In the genomic region with DNA sequence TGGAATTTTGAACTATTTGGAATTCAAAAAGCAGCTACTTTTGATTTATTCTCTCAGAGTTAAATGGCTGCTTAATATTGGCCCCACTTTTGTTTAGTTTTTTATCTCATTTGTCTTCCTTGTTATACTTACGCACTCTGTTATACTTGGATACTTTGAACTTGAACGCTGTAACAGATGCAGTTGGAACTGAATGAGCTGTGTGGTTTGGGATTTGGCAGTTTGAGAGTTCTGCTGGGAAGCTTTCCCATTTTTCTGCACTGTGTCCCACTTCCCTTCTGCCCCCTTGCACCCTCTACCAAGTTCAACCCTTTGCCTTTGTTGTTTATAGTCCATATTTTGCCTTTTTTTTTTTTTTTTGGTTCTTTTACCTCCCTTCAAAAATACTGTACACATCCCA, we compare ENCODE assay signal across 14 cellular contexts. TPM values are rescaled to one million over a fixed set of nuclear protein-coding genes. Genes with fewer than 3 reads are reported as not detected.
DNase-seq lines count a peak whose midpoint lies in the region; ATAC-seq, FAIRE-seq and TF ChIP-seq lines count a peak whose summit lies in the region.
"Had no signal": no experiment of that assay in that cellular context is flagged by ENCODE, and none has a peak within 500 bp of the region (broad histone marks: within the 10 kb centered on the region; RNA-seq: fewer than 3 reads in every experiment).

No MANE protein-coding gene starts in this region.

- H2BK15ac ChIP-seq in IMR-90 (ENCODE audit: low read depth, low read length) (no peak overlapping the region), mesenchymal stem cell (ENCODE audit: low read depth, poor library complexity, severe bottlenecking) (no peak overlapping the region)

- H2AK5ac ChIP-seq in IMR-90 (ENCODE audit: low read depth, low read length) (no peak overlapping the region), mesenchymal stem cell (ENCODE audit: low read length, severe bottlenecking) (no peak overlapping the region)

- dilution Hi-C loops in IMR-90 (cut with HindIII; ENCODE audit: low sequenced_read_pairs, unreplicated experiment) = no loop called here

- H3K9ac ChIP-seq in IMR-90 (ENCODE audit: low read depth, low read length) (peak overlapping the region; percentile 79), duodenal mucosa (ENCODE audit: low read depth in 1 of 2, low read length in 2 of 2) (peak overlapping the region in 1 of 2 donors; percentile 12), mesenchymal stem cell (ENCODE audit: low read length) (peak overlapping the region; percentile 89)

- no peak overlapping the region for H2BK12ac ChIP-seq in mesenchymal stem cell (ENCODE audit: low read length in 2 of 2)

- H2BK5ac ChIP-seq in IMR-90 (ENCODE audit: low read depth, low read length, poor library complexity, severe bottlenecking) = peak overlapping the region; percentile 58
- H2BK5ac ChIP-seq in mesenchymal stem cell (ENCODE audit: low read depth, low read length, poor library complexity, severe bottlenecking) = no peak overlapping the region

- WGBS in IMR-90 (ENCODE audit: extremely low coverage in 2 of 2, insufficient read length in 1 of 2), 2 experiments = no CpG with 5 or more reads among the region's 2 CpGs
- no CpG with 5 or more reads among the region's 2 CpGs for WGBS in mesenchymal stem cell
- 17 to 39% (median 21%) methylated on average over 2 of the region's 2 CpGs for WGBS in small intestine, 3 donors

- CTCF ChIA-PET in IMR-90 (lab: Yijun Ruan, JAX) = interaction anchor here (0.7 to 1.2 kb wide), 3 partner anchors 46 to 113 kb away, joined by 3 read pairs; no protein-coding TSS in a partner anchor

- H3K14ac ChIP-seq in IMR-90 (replicated peaks; ENCODE audit: low read depth, low read length) (peak overlapping the region; percentile 50; the same call in 1 of the 2 replicates), mesenchymal stem cell (ENCODE audit: low read length in 2 of 2) (no peak overlapping the region)

- H3K4me3 ChIP-seq in IMR-90 (ENCODE audit: insufficient read depth, low read depth, low read length) = peak overlapping the region; percentile 98
- peak overlapping the region; percentile 44 to 52 for H3K4me3 ChIP-seq in duodenal mucosa (ENCODE audit: low read depth in 1 of 2, low read length in 2 of 2)
- H3K4me3 ChIP-seq in mesenchymal stem cell (ENCODE audit: insufficient read depth in 1 of 2, low read depth in 1 of 2, low read length in 2 of 2) = peak overlapping the region in 1 of 2 experiments; percentile 99
- H3K4me3 ChIP-seq in small intestine (ENCODE audit: low read depth in 1 of 2, low read length in 2 of 2) = no peak overlapping the region

- intact Hi-C loops in IMR-90 (cut with micrococcal nuclease) = loop anchor here (1.0 to 10.0 kb wide), 4 partner anchors 88 to 180 kb away; a partner anchor contains a TSS

- H4K8ac ChIP-seq in IMR-90 (ENCODE audit: low read depth in 2 of 2, low read length in 2 of 2) (peak overlapping the region in 1 of 2 experiments; percentile 37; a peak in 2 of 4 replicates), mesenchymal stem cell (ENCODE audit: low read length) (no peak overlapping the region)

- peaks cover 18% of the 10 kb centered on the region for H3K9me1 ChIP-seq in IMR-90 (ENCODE audit: insufficient read depth, low read length)

- H3K9me3 ChIP-seq in IMR-90 (ENCODE audit: control insufficient read depth, insufficient read depth, low read length) = no peaks in the 10 kb centered on the region
- H3K9me3 ChIP-seq in duodenal mucosa (ENCODE audit: control insufficient read depth in 1 of 2, low read length in 2 of 2) = no peaks in the 10 kb centered on the region
- no peaks in the 10 kb centered on the region for H3K9me3 ChIP-seq in mesenchymal stem cell (ENCODE audit: control insufficient read depth, low read length)
- no peaks in the 10 kb centered on the region for H3K9me3 ChIP-seq in small intestine (ENCODE audit: control insufficient read depth, low read depth)

- H2BK20ac ChIP-seq in IMR-90 (ENCODE audit: low read depth, low read length) = no peak overlapping the region

- H3K27ac ChIP-seq in IMR-90 (ENCODE audit: insufficient read depth, low read length) (peak overlapping the region; percentile 71; the same call in 1 of the 2 replicates), duodenal mucosa (ENCODE audit: low read depth, low read length) (peak overlapping the region; percentile 59), mesenchymal stem cell (ENCODE audit: low read length, poor library complexity, severe bottlenecking) (peak overlapping the region; percentile 0), small intestine (ENCODE audit: low read depth in 1 of 2, low read length in 1 of 2) (peak overlapping the region; percentile 47 to 57)

- H3K36me3 ChIP-seq in IMR-90 (ENCODE audit: control insufficient read depth, insufficient read depth, low read length) (peaks cover 26% of the 10 kb centered on the region), duodenal mucosa (ENCODE audit: control insufficient read depth in 1 of 2, insufficient read depth in 2 of 2, low read length in 2 of 2) (peaks cover 0 to 4% of the 10 kb centered on the region in 2 donors), mesenchymal stem cell (ENCODE audit: control insufficient read depth in 1 of 2, insufficient read depth in 2 of 2, low read depth in 1 of 2, low read length in 2 of 2) (peaks cover 11 to 35% of the 10 kb centered on the region in 2 experiments), small intestine (ENCODE audit: control insufficient read depth in 2 of 2, insufficient read depth in 2 of 2, low read length in 2 of 2) (peaks cover 0 to 3% of the 10 kb centered on the region in 2 donors)

- POLR2A ChIA-PET in IMR-90 (lab: Charles Lee; ENCODE audit: unreplicated experiment) = interaction anchor here (0.5 to 1.0 kb wide), 4 partner anchors 25 to 106 kb away, joined by 3 read pairs; no protein-coding TSS in a partner anchor

- no peak for TF ChIP-seq POLR2A in IMR-90 (IDR thresholded peaks at IDR 0.05; ENCODE audit: low read depth, low read length)

- BruUV-seq in IMR-90 (replicated peaks; lab: Mats Ljungman, UMichigan) = no TSS peak

- H3K27me3 ChIP-seq in IMR-90 (ENCODE audit: control insufficient read depth, insufficient read depth, low read length) (no peaks in the 10 kb centered on the region), duodenal mucosa (ENCODE audit: control insufficient read depth in 1 of 2, insufficient read depth in 2 of 2, low read length in 2 of 2) (no peaks in the 10 kb centered on the region), mesenchymal stem cell (ENCODE audit: control insufficient read depth in 1 of 2, insufficient read depth in 1 of 2, low read length in 2 of 2) (no peaks in the 10 kb centered on the region), small intestine (ENCODE audit: control insufficient read depth in 2 of 2, insufficient read depth in 2 of 2, low read length in 2 of 2) (no peaks in the 10 kb centered on the region)

- H2AFZ ChIP-seq in IMR-90 (replicated peaks; ENCODE audit: low read length, poor library complexity) (no peak overlapping the region), mesenchymal stem cell (ENCODE audit: low read depth, low read length) (no peak overlapping the region)

- DNase-seq in IMR-90 (peak; percentile 58), mesenchymal stem cell (no peak), small intestine (peak; percentile 41), dedifferentiated amniotic fluid mesenchymal stem cell (ENCODE audit: extremely low spot score) (no peak)
- DNase-seq: H9; NCI-H1436 treated with DMSO at 0.1 percent for 48 hours; stimulated activated CD4-positive, alpha-beta T cell treated with anti-CD3 and anti-CD28 coated beads, Interleukin-12 subunit alpha, Interleukin-12 subunit beta, amount 100 ng/mL, for 4 hours had no signal

- no peak overlapping the region; the same call in 1 of the 2 replicates for H3K18ac ChIP-seq in IMR-90 (ENCODE audit: low read depth, low read length)
- no peak overlapping the region for H3K18ac ChIP-seq in mesenchymal stem cell (ENCODE audit: low read depth in 1 of 2, low read length in 2 of 2)

- no peak for TF ChIP-seq CTCF in IMR-90 (conservative IDR thresholded peaks at IDR 0.05; ENCODE audit: low read depth, low read length)

- H3K4ac ChIP-seq in IMR-90 (ENCODE audit: low read depth, low read length) (peak overlapping the region; percentile 8; the same call in 1 of the 2 replicates), mesenchymal stem cell (ENCODE audit: low read depth in 1 of 2, low read length in 2 of 2) (no peak overlapping the region)

- H3K79me1 ChIP-seq in IMR-90 (ENCODE audit: low read depth in 1 of 2, low read length in 2 of 2) = peaks cover 20 to 62% of the 10 kb centered on the region in 2 experiments
- peaks cover 11% of the 10 kb centered on the region for H3K79me1 ChIP-seq in mesenchymal stem cell (replicated peaks; ENCODE audit: low read length, poor library complexity, severe bottlenecking)

- no peak for TF ChIP-seq RAD21 in IMR-90 (IDR thresholded peaks at IDR 0.05; ENCODE audit: low read length)

- no peak overlapping the region for H2AK9ac ChIP-seq in IMR-90 (replicated peaks; ENCODE audit: low read depth, low read length, poor library complexity)

- H4K20me1 ChIP-seq in IMR-90 (ENCODE audit: insufficient read depth, low read length) = peaks cover 31% of the 10 kb centered on the region

- FAIRE-seq in small intestine (lab: Jason Lieb, UNC) = no peak

- in situ Hi-C loops in IMR-90 (cut with MboI; ENCODE audit: low sequenced_read_pairs) = loop anchor here (5.0 kb wide), 1 partner anchor 68 kb away; no protein-coding TSS in a partner anchor

- H2BK120ac ChIP-seq in IMR-90 (ENCODE audit: low read depth, low read length) (no peak overlapping the region), mesenchymal stem cell (ENCODE audit: low read depth, low read length) (no peak overlapping the region)

- H4K5ac ChIP-seq in IMR-90 (ENCODE audit: low read depth, low read length) = no peak overlapping the region

- H4K91ac ChIP-seq in IMR-90 (ENCODE audit: insufficient read depth, low read depth, low read length) = no peak overlapping the region
- H4K91ac ChIP-seq in mesenchymal stem cell (ENCODE audit: low read length) = no peak overlapping the region

- peaks cover 5% of the 10 kb centered on the region for H3K4me1 ChIP-seq in IMR-90 (ENCODE audit: control insufficient read depth, insufficient read depth, low read length)
- peaks cover 42 to 61% of the 10 kb centered on the region in 2 donors for H3K4me1 ChIP-seq in duodenal mucosa (ENCODE audit: control insufficient read depth in 1 of 2, insufficient read depth in 2 of 2, low read length in 2 of 2)
- H3K4me1 ChIP-seq in mesenchymal stem cell (ENCODE audit: control insufficient read depth, insufficient read depth, low read depth, low read length) = peaks cover 7% of the 10 kb centered on the region
- H3K4me1 ChIP-seq in small intestine (ENCODE audit: control insufficient read depth in 2 of 2, insufficient read depth in 1 of 2, low read depth in 1 of 2, low read length in 1 of 2) = peaks cover 5 to 6% of the 10 kb centered on the region in 2 donors

- peak overlapping the region; percentile 95 for H3K4me2 ChIP-seq in IMR-90 (ENCODE audit: low read depth, low read length)
- H3K4me2 ChIP-seq in mesenchymal stem cell (ENCODE audit: low read length, poor library complexity, severe bottlenecking) = peak overlapping the region; percentile 8

- H3K56ac ChIP-seq in IMR-90 (ENCODE audit: extremely low read depth, insufficient read depth, low read length) = peak overlapping the region; percentile 14

- ATAC-seq in IMR-90 (ENCODE audit: low read depth) = no peak
- no peak for ATAC-seq in GM21737 (IDR thresholded peaks at IDR 0.05; ENCODE audit: unreplicated experiment)
- no peak for ATAC-seq in GM18909 (IDR thresholded peaks at IDR 0.05; ENCODE audit: poor library complexity, unreplicated experiment)
- no peak for ATAC-seq in HG03045 (IDR thresholded peaks at IDR 0.05; ENCODE audit: unreplicated experiment)
- ATAC-seq: stimulated activated memory B cell treated with anti-CD40 and anti-IgM and Interleukin-4, amounts not matched to agents 10 μg/mL and 1 μg/mL and 100 μg/mL, for 72 hours had no signal

- H3K23ac ChIP-seq in IMR-90 (ENCODE audit: low read depth, low read length) = peak overlapping the region; percentile 33; the same call in 1 of the 2 replicates
- no peak overlapping the region for H3K23ac ChIP-seq in mesenchymal stem cell (ENCODE audit: low read length in 2 of 2)

RNA-seq across cellular contexts. Expression of a gene that starts 3.8 kb away (rescaled TPM):
- 356 and 447 TPM in 2 replicates for total RNA-seq in IMR-90 (2012; rRNA removed)
- polyA plus RNA-seq in IMR-90 (2012; rRNA removed) (117 and 118 TPM in 2 replicates), small intestine (10 to 100 TPM in 1 of 3 donors, 1 to 10 TPM in 2; 5.8 to 16.2 (median 8.1) TPM)
- 106 and 114 TPM in 2 replicates for polyA plus RNA-seq in IMR-90 (2012; cell fraction: cytosol; rRNA removed)
- 115 and 315 TPM in 2 replicates for polyA plus RNA-seq in IMR-90 (2012; cell fraction: nucleus; rRNA removed; ENCODE audit: low replicate concordance)
- 279 TPM for polyA plus RNA-seq in mesenchymal stem cell (2013, experiment 1 of 2)
- polyA plus RNA-seq in mesenchymal stem cell (2013, experiment 2 of 2) = 271 TPM

RNA-seq across cellular contexts. Expression of a gene that starts 52.1 kb away (rescaled TPM):
- 0.72 and 0.83 TPM in 2 replicates for total RNA-seq in IMR-90 (2012; rRNA removed)
- 0.66 and 0.86 TPM in 2 replicates for polyA plus RNA-seq in IMR-90 (2012; rRNA removed)
- polyA plus RNA-seq in IMR-90 (2012; cell fraction: cytosol; rRNA removed) = 0.16 and 0.25 TPM in 2 replicates
- polyA plus RNA-seq in IMR-90 (2012; cell fraction: nucleus; rRNA removed; ENCODE audit: low replicate concordance) = 0.21 and 2.0 TPM in 2 replicates
- polyA plus RNA-seq in mesenchymal stem cell (2013, experiment 1 of 2) = 0.69 TPM
- polyA plus RNA-seq in mesenchymal stem cell (2013, experiment 2 of 2) = 0.49 TPM
- polyA plus RNA-seq in small intestine = under 1 TPM in 1 of 3 donors, not detected in 2; 0.24 TPM
- total RNA-seq: activated T-helper 1 cell treated with anti-CD3 and anti-CD28 coated beads, Interleukin-12 subunit alpha, Interleukin-12 subunit beta, Interleukin-2, Interleukin-4 antibody, amounts not matched to agents 30 ng/mL and 10 ng/mL and 1 ng/mL, durations not matched to agents 14 hours and 24 hours and 36 hours; H9; OCI-LY7 had no signal

Comparison
In these comparisons a context has a peak if more than half of its experiments do, and no peak if none do; other contexts are left out.
1. DNase-seq: peak in IMR-90 (single experiment) and small intestine (single experiment); none in mesenchymal stem cell (single experiment) and dedifferentiated amniotic fluid mesenchymal stem cell (single experiment).
2. H3K27ac ChIP-seq: peak in every context shown above with its lines; median percentile 71 in IMR-90; 59 in duodenal mucosa; 52 in small intestine; 0 in mesenchymal stem cell.
3. H3K4me3 ChIP-seq: peak in IMR-90 (single experiment) and duodenal mucosa (2 of 2); none in small intestine (0 of 2).
4. RNA of a gene that starts 3.8 kb away (polyA plus RNA-seq): 106 to 315 TPM in IMR-90; 5.8 to 16.2 TPM in small intestine; every median in the first group is over 4 times any median in the second.